In the genomic region with DNA sequence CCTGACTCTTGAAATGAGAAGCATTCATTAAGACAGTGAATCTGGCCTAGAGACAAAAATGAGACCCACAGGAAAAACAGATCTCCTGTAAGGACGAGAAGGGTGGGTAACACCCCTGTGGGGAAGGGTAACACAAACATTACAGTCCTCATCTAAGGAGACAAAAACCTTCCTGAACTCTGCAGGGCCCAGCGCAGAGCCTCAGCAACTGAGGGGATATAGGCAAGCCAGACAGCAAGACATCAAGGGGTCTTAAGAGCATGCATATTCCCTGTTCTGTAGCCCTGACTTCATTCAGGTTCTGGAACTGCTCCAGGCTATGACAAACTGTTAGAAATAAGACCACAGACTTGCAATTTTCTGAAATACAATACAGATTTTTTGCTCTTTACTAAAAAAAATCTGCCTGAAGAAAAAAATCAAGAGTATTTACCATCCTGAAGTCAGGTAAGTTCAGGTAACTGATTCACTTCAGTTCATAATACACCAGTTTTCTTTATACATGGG, we compare ENCODE assay signal across 29 cellular contexts. TPM values are rescaled to one million over a fixed set of nuclear protein-coding genes. Genes with fewer than 3 reads are reported as not detected.
DNase-seq lines count a peak whose midpoint lies in the region; ATAC-seq and TF ChIP-seq lines count a peak whose summit lies in the region.
"Had no signal": no experiment of that assay in that cellular context is flagged by ENCODE, and none has a peak within 500 bp of the region (broad histone marks: within the 10 kb centered on the region; RNA-seq: fewer than 3 reads in every experiment).

No MANE protein-coding gene starts in this region.

- H3K4me3 Mint-ChIP-seq in activated naive CD4-positive, alpha-beta T cell treated with anti-CD3 and anti-CD28 coated beads, Interleukin-2, amount 10 ng/mL, durations not matched to agents 7 days and 5 days, result no peak overlapping the region
- H3K4me3 Mint-ChIP-seq: activated B cell treated with CpG ODN at 0.5 μM for 24 hours had no signal

- CTCF ChIA-PET in activated naive CD4-positive, alpha-beta T cell treated with anti-CD3 and anti-CD28 coated beads, Interleukin-2, amount 10 ng/mL, durations not matched to agents 7 days and 5 days (lab: Charles Lee), result no interaction called here

- no peaks in the 10 kb centered on the region for H3K9me3 Mint-ChIP-seq in activated naive CD4-positive, alpha-beta T cell treated with anti-CD3 and anti-CD28 coated beads, Interleukin-2, amount 10 ng/mL, durations not matched to agents 7 days and 5 days
- H3K9me3 Mint-ChIP-seq: activated B cell treated with CpG ODN at 0.5 μM for 24 hours had no signal

- H3K4me1 Mint-ChIP-seq in activated naive CD4-positive, alpha-beta T cell treated with anti-CD3 and anti-CD28 coated beads, Interleukin-2, amount 10 ng/mL, durations not matched to agents 7 days and 5 days, result peaks cover 3% of the 10 kb centered on the region
- H3K4me1 Mint-ChIP-seq: activated B cell treated with CpG ODN at 0.5 μM for 24 hours had no signal

- ATAC-seq in GM18520 (IDR thresholded peaks at IDR 0.05; ENCODE audit: unreplicated experiment) (no peak), HG03460 (IDR thresholded peaks at IDR 0.05; ENCODE audit: unreplicated experiment) (no peak)
- ATAC-seq: PC-3; stimulated activated naive CD8-positive, alpha-beta T cell treated with anti-CD3 and anti-CD28 coated beads, Interleukin-15, Interleukin-2, amounts not matched to agents 100 U/mL and 50 U/mL, for 24 hours; upper lobe of right lung had no signal

- H3K27ac ChIP-seq in brain microvascular endothelial cell, result no peak overlapping the region
- H3K27ac ChIP-seq: C4-2B, left ventricle myocardium inferior, right atrium auricular region, upper lobe of right lung had no signal

- no peak for DNase-seq in activated naive CD4-positive, alpha-beta T cell treated with anti-CD3 and anti-CD28 coated beads, Interleukin-2, amount 10 ng/mL, durations not matched to agents 7 days and 5 days
- DNase-seq in activated naive CD4-positive, alpha-beta T cell treated with Interleukin-2 at 50 U/mL for 16 hours, result no peak
- peak; percentile 45 for DNase-seq in brain microvascular endothelial cell
- DNase-seq in fibroblast of the aortic adventitia (ENCODE audit: low read depth), result peak; percentile 16
- no peak for DNase-seq in DMS 273 treated with DMSO at 0.1 percent for 48 hours (lab: John Stamatoyannopoulos, UW)
- DNase-seq in activated naive CD4-positive, alpha-beta T cell (lab: John Stamatoyannopoulos, UW), result no peak
- DNase-seq: 8988T; activated B cell treated with CpG ODN at 0.5 μM for 24 hours; activated CD4-positive, alpha-beta T cell treated with anti-CD3 and anti-CD28 coated beads, Interleukin-2, amount 50 U/mL, for 1 hour; activated naive CD4-positive, alpha-beta T cell treated with anti-CD3 and anti-CD28 coated beads, Interleukin-2, amount 50 U/mL, for 16 hours; activated T-cell treated with anti-CD3 and anti-CD28 coated beads, Interleukin-2, amount 50 U/mL, for 48 hours; anterior cingulate cortex; Caco-2; central memory CD4-positive, alpha-beta T cell; DMS79 treated with DMSO at 0.1 percent for 48 hours; glutamatergic neuron; H7; left ventricle myocardium inferior; NCI-H2029; NCI-H510A treated with DMSO at 0.1 percent for 48 hours; PC-3; stimulated activated CD4-positive, alpha-beta T cell treated with anti-CD3 and anti-CD28 coated beads, Interleukin-1b, Interleukin-23, amount 100 ng/mL, for 48 hours; stimulated activated naive CD8-positive, alpha-beta T cell treated with anti-CD3 and anti-CD28 coated beads, Interleukin-15, Interleukin-2, amounts not matched to agents 100 U/mL and 50 U/mL, for 24 hours; T-helper 1 cell; upper lobe of right lung had no signal

- no peaks in the 10 kb centered on the region for H3K27me3 ChIP-seq in brain microvascular endothelial cell (replicated peaks)
- H3K27me3 ChIP-seq: right atrium auricular region, upper lobe of right lung had no signal

- H3K36me3 ChIP-seq in brain microvascular endothelial cell (replicated peaks), result peaks cover 9% of the 10 kb centered on the region

- peaks cover 36% of the 10 kb centered on the region for H3K36me3 Mint-ChIP-seq in activated naive CD4-positive, alpha-beta T cell treated with anti-CD3 and anti-CD28 coated beads, Interleukin-2, amount 10 ng/mL, durations not matched to agents 7 days and 5 days

- TF ChIP-seq CTCF in brain microvascular endothelial cell (IDR thresholded peaks at IDR 0.05; ENCODE audit: low read depth, low read length, missing control alignments) (no peak), fibroblast of the aortic adventitia (IDR thresholded peaks at IDR 0.05; ENCODE audit: insufficient read depth, low read length) (no peak)

- peak overlapping the region; percentile 55 for H3K27ac Mint-ChIP-seq in activated naive CD4-positive, alpha-beta T cell treated with anti-CD3 and anti-CD28 coated beads, Interleukin-2, amount 10 ng/mL, durations not matched to agents 7 days and 5 days
- H3K27ac Mint-ChIP-seq: activated B cell treated with CpG ODN at 0.5 μM for 24 hours had no signal

- H3K27me3 Mint-ChIP-seq in activated naive CD4-positive, alpha-beta T cell treated with anti-CD3 and anti-CD28 coated beads, Interleukin-2, amount 10 ng/mL, durations not matched to agents 7 days and 5 days, result no peaks in the 10 kb centered on the region
- H3K27me3 Mint-ChIP-seq: activated B cell treated with CpG ODN at 0.5 μM for 24 hours had no signal

- in situ Hi-C loops in brain microvascular endothelial cell (cut with HindIII; ENCODE audit: low pct_ligation_motif_present, low sequenced_read_pairs), result no loop called here

- H3K4me3 ChIP-seq in brain microvascular endothelial cell (ENCODE audit: low read depth, low read length), result no peak overlapping the region
- H3K4me3 ChIP-seq in fibroblast of the aortic adventitia (ENCODE audit: low read depth, low read length), result no peak overlapping the region
- H3K4me3 ChIP-seq: left ventricle myocardium inferior, right atrium auricular region, upper lobe of right lung had no signal

RNA-seq across cellular contexts. Expression of a gene that starts 15.5 kb away (rescaled TPM):
- total RNA-seq in fibroblast of the aortic adventitia (ENCODE audit: low replicate concordance), result 14.5 and 22.9 TPM in 2 replicates

Comparison
In these comparisons a context has a peak if more than half of its experiments do, and no peak if none do; other contexts are left out.
1. DNase-seq: peak in brain microvascular endothelial cell (single experiment) and fibroblast of the aortic adventitia (single experiment); none in activated naive CD4-positive, alpha-beta T cell treated with anti-CD3 and anti-CD28 coated beads, Interleukin-2, amount 10 ng/mL, durations not matched to agents 7 days and 5 days (single experiment), activated naive CD4-positive, alpha-beta T cell treated with Interleukin-2 at 50 U/mL for 16 hours (single experiment), DMS 273 treated with DMSO at 0.1 percent for 48 hours (single experiment) and activated naive CD4-positive, alpha-beta T cell (0 of 4).